Comparison of ENCODE assay signal across 15 cellular contexts in the genomic region with DNA sequence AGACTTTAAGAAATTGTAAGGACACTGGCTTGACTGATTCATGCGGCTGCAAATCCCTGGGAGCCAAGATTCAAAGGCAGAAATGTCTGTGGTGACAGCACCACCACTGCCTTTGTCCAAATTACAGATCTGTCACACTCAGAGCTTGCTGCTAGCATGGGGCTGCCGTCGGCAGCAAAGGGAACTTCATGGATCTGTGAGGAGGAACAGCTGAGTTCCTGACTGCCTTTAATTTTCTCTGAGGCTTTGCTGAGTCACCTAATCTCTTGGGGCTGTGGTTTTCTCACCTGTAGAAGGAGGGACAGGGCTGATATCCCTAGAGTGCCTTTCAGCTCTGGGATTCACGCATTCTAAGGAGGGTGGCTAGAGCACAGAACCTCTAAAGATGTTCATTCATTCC. TPM values are rescaled to one million over a fixed set of nuclear protein-coding genes. Genes with fewer than 3 reads are reported as not detected.
A peak's percentile ranks its signal among the peaks of the same experiment; 100 is the strongest.
DNase-seq lines count a peak whose midpoint lies in the region; ATAC-seq and TF ChIP-seq lines count a peak whose summit lies in the region.
"Had no signal": no experiment of that assay in that cellular context is flagged by ENCODE, and none has a peak within 500 bp of the region (broad histone marks: within the 10 kb centered on the region; RNA-seq: fewer than 3 reads in every experiment).

No MANE protein-coding gene starts in this region.

- no peaks in the 10 kb centered on the region for H3K27me3 Mint-ChIP-seq in WTC11 (ENCODE audit: low read depth)
- peaks cover 8% of the 10 kb centered on the region for H3K27me3 Mint-ChIP-seq in memory B cell
- peaks cover 19% of the 10 kb centered on the region for H3K27me3 Mint-ChIP-seq in activated T-cell treated with anti-CD3 and anti-CD28 coated beads, Interleukin-2, amount 50 U/mL, for 72 hours (ENCODE audit: low read depth)
- H3K27me3 Mint-ChIP-seq in activated naive CD4-positive, alpha-beta T cell treated with anti-CD3 and anti-CD28 coated beads for 36 hours (ENCODE audit: low read depth) = peaks cover 13% of the 10 kb centered on the region

- no peaks in the 10 kb centered on the region for H3K9me3 Mint-ChIP-seq in WTC11
- no peaks in the 10 kb centered on the region for H3K9me3 Mint-ChIP-seq in memory B cell
- no peaks in the 10 kb centered on the region for H3K9me3 Mint-ChIP-seq in activated T-cell treated with anti-CD3 and anti-CD28 coated beads, Interleukin-2, amount 50 U/mL, for 72 hours
- H3K9me3 Mint-ChIP-seq in activated naive CD4-positive, alpha-beta T cell treated with anti-CD3 and anti-CD28 coated beads for 36 hours = no peaks in the 10 kb centered on the region

- peak; percentile 39 to 51 for DNase-seq in HL-60 (ENCODE audit: low read depth in 1 of 2, low spot score in 1 of 2)
- DNase-seq in WTC11 (ENCODE audit: low spot score) = no peak
- DNase-seq in memory B cell (ENCODE audit: low spot score in 2 of 2) = no peak
- no peak for DNase-seq in activated T-cell treated with anti-CD3 and anti-CD28 coated beads, Interleukin-2, amount 50 U/mL, for 72 hours
- no peak for DNase-seq in superior temporal gyrus (ENCODE audit: extremely low spot score)
- no peak for DNase-seq in brain microvascular endothelial cell
- DNase-seq in activated naive CD4-positive, alpha-beta T cell treated with anti-CD3 and anti-CD28 coated beads for 36 hours = no peak
- DNase-seq: activated CD8-positive, alpha-beta memory T cell treated with anti-CD3 and anti-CD28 coated beads, Interleukin-2, amount 50 U/mL, for 4 hours; EL; NCI-H345 had no signal

- H3K27ac Mint-ChIP-seq in WTC11 = peak overlapping the region; percentile 60
- H3K27ac Mint-ChIP-seq in memory B cell = peak overlapping the region; percentile 76
- H3K27ac Mint-ChIP-seq in activated T-cell treated with anti-CD3 and anti-CD28 coated beads, Interleukin-2, amount 50 U/mL, for 72 hours = no peak overlapping the region
- no peak overlapping the region for H3K27ac Mint-ChIP-seq in activated naive CD4-positive, alpha-beta T cell treated with anti-CD3 and anti-CD28 coated beads for 36 hours
- H3K27ac Mint-ChIP-seq: activated naive CD8-positive, alpha-beta T cell had no signal

- H3K4me2 ChIP-seq in BLaER1 treated with 17β-estradiol and CSF1 and Interleukin-3, amounts not matched to agents 10 nM and 100 nM = peak overlapping the region; percentile 63 to 94 (median 83)

- in situ Hi-C loops in brain microvascular endothelial cell (cut with HindIII; ENCODE audit: low pct_ligation_motif_present, low sequenced_read_pairs) = no loop called here

- TF ChIP-seq CTCF in HL-60 (IDR thresholded peaks at IDR 0.05; ENCODE audit: insufficient read depth, low read length) (no peak), WTC11 (IDR thresholded peaks at IDR 0.05) (no peak), brain microvascular endothelial cell (IDR thresholded peaks at IDR 0.05; ENCODE audit: low read depth, low read length, missing control alignments) (no peak)

- CTCF ChIA-PET in WTC11 (lab: Charles Lee) = interaction anchor here (1.8 to 21.7 kb wide), 3 partner anchors 39 to 189 kb away, joined by 6 to 273 read pairs (median 8); no protein-coding TSS in a partner anchor
- CTCF ChIA-PET in activated naive CD4-positive, alpha-beta T cell treated with anti-CD3 and anti-CD28 coated beads for 36 hours (lab: Charles Lee) = no interaction called here

- H3K9ac ChIP-seq in BLaER1 treated with 17β-estradiol and CSF1 and Interleukin-3, amounts not matched to agents 10 nM and 100 nM = peak overlapping the region in 10 of 11 experiments; percentile 8 to 63 (median 39); a peak in 17 of 22 replicates

- no peaks in the 10 kb centered on the region for H4K20me1 ChIP-seq in BLaER1 treated with 17β-estradiol and CSF1 and Interleukin-3, amounts not matched to agents 10 nM and 100 nM

- peaks cover 0 to 43% (median 22%) of the 10 kb centered on the region in 11 experiments; a peak in 20 of 22 replicates for H3K36me3 ChIP-seq in BLaER1 treated with 17β-estradiol and CSF1 and Interleukin-3, amounts not matched to agents 10 nM and 100 nM
- no peaks in the 10 kb centered on the region for H3K36me3 ChIP-seq in brain microvascular endothelial cell (replicated peaks)
- H3K36me3 ChIP-seq: colonic mucosa, right atrium auricular region had no signal

- H3K27me3 ChIP-seq in BLaER1 treated with 17β-estradiol and CSF1 and Interleukin-3, amounts not matched to agents 10 nM and 100 nM = peaks cover 0 to 13% (median 8%) of the 10 kb centered on the region in 11 experiments; a peak in 6 of 22 replicates
- H3K27me3 ChIP-seq in HL-60 (ENCODE audit: insufficient read depth, poor library complexity, severe bottlenecking) (peaks cover 7% of the 10 kb centered on the region), brain microvascular endothelial cell (replicated peaks) (no peaks in the 10 kb centered on the region)
- H3K27me3 ChIP-seq: right atrium auricular region had no signal

- H3K4me1 Mint-ChIP-seq in WTC11 (peaks cover 12% of the 10 kb centered on the region), memory B cell (peaks cover 25% of the 10 kb centered on the region)
- peaks cover 5% of the 10 kb centered on the region for H3K4me1 Mint-ChIP-seq in activated T-cell treated with anti-CD3 and anti-CD28 coated beads, Interleukin-2, amount 50 U/mL, for 72 hours (ENCODE audit: low read depth)
- H3K4me1 Mint-ChIP-seq in activated naive CD4-positive, alpha-beta T cell treated with anti-CD3 and anti-CD28 coated beads for 36 hours (ENCODE audit: low read depth) = peaks cover 10% of the 10 kb centered on the region

- H3K4me3 ChIP-seq in BLaER1 treated with 17β-estradiol and CSF1 and Interleukin-3, amounts not matched to agents 10 nM and 100 nM = peak overlapping the region in 1 of 10 experiments; percentile 21; a peak in 2 of 20 replicates
- H3K4me3 ChIP-seq in HL-60 (replicated peaks; ENCODE audit: insufficient read depth, low read length) (no peak overlapping the region), brain microvascular endothelial cell (ENCODE audit: low read depth, low read length) (no peak overlapping the region)
- H3K4me3 ChIP-seq: colonic mucosa, right atrium auricular region had no signal

- intact Hi-C loops in activated naive CD4-positive, alpha-beta T cell treated with anti-CD3 and anti-CD28 coated beads for 36 hours (cut with micrococcal nuclease) = no loop called here

- H3K27ac ChIP-seq in BLaER1 treated with 17β-estradiol and CSF1 and Interleukin-3, amounts not matched to agents 10 nM and 100 nM = peak overlapping the region in 10 of 11 experiments; percentile 49 to 71 (median 58); a peak in 21 of 22 replicates
- H3K27ac ChIP-seq in HL-60 (replicated peaks) (peak overlapping the region; percentile 47), brain microvascular endothelial cell (no peak overlapping the region)
- H3K27ac ChIP-seq: C4-2B, colonic mucosa, right atrium auricular region had no signal

- POLR2A ChIA-PET in WTC11 (lab: Charles Lee) = no interaction called here

- H3K4me3 Mint-ChIP-seq in WTC11 = no peak overlapping the region
- no peak overlapping the region for H3K4me3 Mint-ChIP-seq in memory B cell
- H3K4me3 Mint-ChIP-seq in activated T-cell treated with anti-CD3 and anti-CD28 coated beads, Interleukin-2, amount 50 U/mL, for 72 hours = no peak overlapping the region
- H3K4me3 Mint-ChIP-seq in activated naive CD4-positive, alpha-beta T cell treated with anti-CD3 and anti-CD28 coated beads for 36 hours = no peak overlapping the region
- H3K4me3 Mint-ChIP-seq: activated naive CD8-positive, alpha-beta T cell had no signal

- H3K9me3 ChIP-seq in BLaER1 treated with 17β-estradiol and CSF1 and Interleukin-3, amounts not matched to agents 10 nM and 100 nM (replicated peaks in 1 of 11) = no peaks in the 10 kb centered on the region
- H3K9me3 ChIP-seq: colonic mucosa, right atrium auricular region had no signal

- peaks cover 38 to 66% (median 58%) of the 10 kb centered on the region in 10 experiments for H3K4me1 ChIP-seq in BLaER1 treated with 17β-estradiol and CSF1 and Interleukin-3, amounts not matched to agents 10 nM and 100 nM
- H3K4me1 ChIP-seq: colonic mucosa had no signal

- peaks cover 3% of the 10 kb centered on the region for H3K36me3 Mint-ChIP-seq in WTC11
- H3K36me3 Mint-ChIP-seq in memory B cell = no peaks in the 10 kb centered on the region
- H3K36me3 Mint-ChIP-seq in activated T-cell treated with anti-CD3 and anti-CD28 coated beads, Interleukin-2, amount 50 U/mL, for 72 hours (ENCODE audit: insufficient read depth in 2 of 2) = no peaks in the 10 kb centered on the region
- peaks cover 4% of the 10 kb centered on the region for H3K36me3 Mint-ChIP-seq in activated naive CD4-positive, alpha-beta T cell treated with anti-CD3 and anti-CD28 coated beads for 36 hours (ENCODE audit: low read depth)
- H3K36me3 Mint-ChIP-seq: activated naive CD8-positive, alpha-beta T cell had no signal

- no peak for ATAC-seq in WTC11
- ATAC-seq in memory B cell (ENCODE audit: low read depth) = no peak
- no peak for ATAC-seq in activated T-cell treated with anti-CD3 and anti-CD28 coated beads, Interleukin-2, amount 50 U/mL, for 72 hours (replicated peaks in 1 of 2)

TF ChIP-seq in WTC11, 78 proteins besides CTCF, POLR2A, EP300 and RAD21 (continues in another document):
- TF ChIP-seq, protein P1, sequence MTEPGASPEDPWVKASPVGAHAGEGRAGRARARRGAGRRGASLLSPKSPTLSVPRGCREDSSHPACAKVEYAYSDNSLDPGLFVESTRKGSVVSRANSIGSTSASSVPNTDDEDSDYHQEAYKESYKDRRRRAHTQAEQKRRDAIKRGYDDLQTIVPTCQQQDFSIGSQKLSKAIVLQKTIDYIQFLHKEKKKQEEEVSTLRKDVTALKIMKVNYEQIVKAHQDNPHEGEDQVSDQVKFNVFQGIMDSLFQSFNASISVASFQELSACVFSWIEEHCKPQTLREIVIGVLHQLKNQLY (CRISPR knock-in tag; IDR thresholded peaks at IDR 0.05) = no peak
- TF ChIP-seq CREM (CRISPR knock-in tag; IDR thresholded peaks at IDR 0.05) (no peak), GRHL2 (CRISPR knock-in tag; IDR thresholded peaks at IDR 0.05; ENCODE audit: insufficient replicate concordance, severe bottlenecking) (no peak)

RNA-seq across cellular contexts. Expression of a gene that starts 4.1 kb away (rescaled TPM):
- 8.7 to 11.7 TPM (median 9.6 TPM) in 3 replicates for total RNA-seq in WTC11 (2021)
- total RNA-seq in activated T-cell treated with anti-CD3 and anti-CD28 coated beads, Interleukin-2, amount 50 U/mL, for 72 hours = 1 to 10 TPM in 1 of 2 donors, under 1 TPM in 1; 0.51 to 1.2 TPM
- not detected for total RNA-seq in activated naive CD4-positive, alpha-beta T cell treated with anti-CD3 and anti-CD28 coated beads for 36 hours

RNA-seq across cellular contexts. Expression of a gene that starts 48.1 kb away (rescaled TPM):
- 1.2 to 1.7 TPM (median 1.4 TPM) in 3 replicates for total RNA-seq in WTC11 (2021)
- total RNA-seq in activated T-cell treated with anti-CD3 and anti-CD28 coated beads, Interleukin-2, amount 50 U/mL, for 72 hours = not detected
- total RNA-seq in activated naive CD4-positive, alpha-beta T cell treated with anti-CD3 and anti-CD28 coated beads for 36 hours = not detected
- total RNA-seq: colonic mucosa had no signal

Comparison
In these comparisons a context has a peak if more than half of its experiments do, and no peak if none do; other contexts are left out.
1. DNase-seq: peak in HL-60 (2 of 2); none in WTC11 (single experiment), memory B cell (0 of 2), activated T-cell treated with anti-CD3 and anti-CD28 coated beads, Interleukin-2, amount 50 U/mL, for 72 hours (0 of 2), superior temporal gyrus (single experiment), brain microvascular endothelial cell (single experiment) and activated naive CD4-positive, alpha-beta T cell treated with anti-CD3 and anti-CD28 coated beads for 36 hours (single experiment).
2. H3K27ac Mint-ChIP-seq: peak in WTC11 (single experiment) and memory B cell (single experiment); none in activated T-cell treated with anti-CD3 and anti-CD28 coated beads, Interleukin-2, amount 50 U/mL, for 72 hours (single experiment) and activated naive CD4-positive, alpha-beta T cell treated with anti-CD3 and anti-CD28 coated beads for 36 hours (single experiment).